ENCODE assay signal across 9 cellular contexts in the genomic region with DNA sequence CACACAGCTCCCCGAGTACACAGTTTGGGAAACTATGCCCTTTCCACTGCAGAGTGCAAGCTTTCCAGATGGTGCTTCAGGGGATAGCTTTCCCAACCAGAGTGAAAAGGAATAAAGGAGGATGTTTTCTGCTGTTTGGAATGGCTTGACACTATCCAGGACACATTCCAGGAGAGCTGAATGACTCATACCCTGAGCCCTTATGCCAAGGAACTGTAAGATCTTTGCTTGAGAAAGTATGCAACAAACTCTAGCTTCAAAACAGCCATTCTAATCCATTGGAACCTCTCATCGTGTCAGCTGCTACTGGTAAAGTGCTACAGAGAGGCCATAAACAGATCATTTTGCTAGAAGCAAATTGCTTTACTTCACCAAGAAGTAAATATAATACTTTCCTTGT. TPM values are rescaled to one million over a fixed set of nuclear protein-coding genes. Genes with fewer than 3 reads are reported as not detected.
DNase-seq lines count a peak whose midpoint lies in the region; ATAC-seq and TF ChIP-seq lines count a peak whose summit lies in the region.
"Had no signal": no experiment of that assay in that cellular context is flagged by ENCODE, and none has a peak within 500 bp of the region (broad histone marks: within the 10 kb centered on the region; RNA-seq: fewer than 3 reads in every experiment).

No MANE protein-coding gene starts in this region.

- no peak overlapping the region for H3K27ac ChIP-seq in A673 (ENCODE audit: low read depth, low read length, poor library complexity, severe bottlenecking)
- H3K27ac ChIP-seq in epithelial cell of prostate, result peak overlapping the region; percentile 88
- peak overlapping the region; percentile 94 for H3K27ac ChIP-seq in muscle layer of colon (ENCODE audit: low read depth, low read length)

- peak; percentile 50 for DNase-seq in A673 (ENCODE audit: low spot score)
- DNase-seq in NCI-H226, result peak; percentile 83
- no peak for DNase-seq in epithelial cell of prostate (ENCODE audit: low read depth, low spot score)
- DNase-seq in NCI-H1105 treated with DMSO at 0.1 percent for 48 hours (lab: John Stamatoyannopoulos, UW), result no peak
- no peak for DNase-seq in NCI-H187 treated with DMSO at 0.1 percent for 48 hours (lab: John Stamatoyannopoulos, UW)
- DNase-seq in COR-L47 (lab: John Stamatoyannopoulos, UW), result no peak
- DNase-seq: DND-41 had no signal

- no peak overlapping the region for H3K9ac ChIP-seq in muscle layer of colon (ENCODE audit: low read length)

- intact Hi-C loops in A673 (cut with micrococcal nuclease; ENCODE audit: unreplicated experiment), result no loop called here

- CTCF ChIA-PET in A673 (lab: Charles Lee), result interaction anchor here (0.6 kb wide), 1 partner anchor 75 kb away, joined by 3 read pairs; no protein-coding TSS in a partner anchor

- H3K36me3 ChIP-seq in A673 (ENCODE audit: insufficient read depth, low read length, poor library complexity, severe bottlenecking) (peaks cover 37% of the 10 kb centered on the region), muscle layer of colon (ENCODE audit: insufficient read depth, low read length) (peaks cover 9% of the 10 kb centered on the region)

- POLR2A ChIA-PET in A673 (lab: Charles Lee; ENCODE audit: low non-redundant PET), result no interaction called here

- no peak for TF ChIP-seq CTCF in A673 (conservative IDR thresholded peaks at IDR 0.05; ENCODE audit: low read depth, low read length)

- no peak for TF ChIP-seq POLR2A in GM18505 (IDR thresholded peaks at IDR 0.05; ENCODE audit: borderline replicate concordance, extremely low read depth, insufficient read depth, insufficient read length)

- H3K4me3 ChIP-seq in A673 (ENCODE audit: low read depth, low read length, poor library complexity, severe bottlenecking) (no peak overlapping the region), muscle layer of colon (ENCODE audit: low read depth in 1 of 2, low read length in 2 of 2) (peak overlapping the region in 1 of 2 donors; percentile 32)

- BruUV-seq in A673 (replicated peaks; lab: Mats Ljungman, UMichigan), result no TSS peak

- ATAC-seq in GM18505 (IDR thresholded peaks at IDR 0.05; ENCODE audit: unreplicated experiment), result no peak

- H3K4me1 ChIP-seq in A673 (ENCODE audit: insufficient read depth, low read length, poor library complexity, severe bottlenecking), result peaks cover 6% of the 10 kb centered on the region
- peaks cover 76% of the 10 kb centered on the region for H3K4me1 ChIP-seq in muscle layer of colon (ENCODE audit: insufficient read depth, low read length)

- no peaks in the 10 kb centered on the region for H3K27me3 ChIP-seq in A673 (replicated peaks; ENCODE audit: insufficient read depth, low read depth, low read length, poor library complexity)
- no peaks in the 10 kb centered on the region for H3K27me3 ChIP-seq in muscle layer of colon (ENCODE audit: control insufficient read depth in 1 of 2, insufficient read depth in 2 of 2, low read length in 2 of 2)

- H3K9me3 ChIP-seq in A673 (ENCODE audit: low read depth, low read length, poor library complexity, severe bottlenecking) (no peaks in the 10 kb centered on the region), muscle layer of colon (ENCODE audit: low read length) (no peaks in the 10 kb centered on the region)

RNA-seq across cellular contexts. Expression of a gene that starts 33.6 kb away (rescaled TPM):
- total RNA-seq in A673 (2021), result 63.2 and 70.5 TPM in 2 replicates

Comparison
In these comparisons a context has a peak if more than half of its experiments do, and no peak if none do; other contexts are left out.
1. DNase-seq: peak in A673 (single experiment) and NCI-H226 (single experiment); none in epithelial cell of prostate (single experiment), NCI-H1105 treated with DMSO at 0.1 percent for 48 hours (single experiment), NCI-H187 treated with DMSO at 0.1 percent for 48 hours (single experiment) and COR-L47 (single experiment).